In genomic region chr12:25755681-25756260, GRCh38 we compare ENCODE assay signal across 17 cellular contexts.
DNase-seq lines count a peak whose midpoint lies in the region; ATAC-seq and TF ChIP-seq lines count a peak whose summit lies in the region.
"Had no signal": no experiment of that assay in that cellular context is flagged by ENCODE, and none has a peak within 500 bp of the region (broad histone marks: within the 10 kb centered on the region; RNA-seq: fewer than 3 reads in every experiment).

No MANE protein-coding gene starts in this region.

- no peaks in the 10 kb centered on the region for H3K4me1 Mint-ChIP-seq in stimulated activated naive B cell treated with anti-CD40 and anti-IgM and Interleukin-4, amounts not matched to agents 10 μg/mL and 1 μg/mL and 100 μg/mL, for 72 hours
- H3K4me1 Mint-ChIP-seq: CD8-positive, alpha-beta memory T cell had no signal

- no peak overlapping the region for H4K8ac ChIP-seq in mesendoderm (ENCODE audit: low read depth, low read length)

- no peaks in the 10 kb centered on the region for H3K36me3 Mint-ChIP-seq in stimulated activated naive B cell treated with anti-CD40 and anti-IgM and Interleukin-4, amounts not matched to agents 10 μg/mL and 1 μg/mL and 100 μg/mL, for 72 hours
- H3K36me3 Mint-ChIP-seq: CD8-positive, alpha-beta memory T cell had no signal

- BruUV-seq in PC-3 (replicated peaks; lab: Mats Ljungman, UMichigan): no TSS peak

- CTCF ChIA-PET in PC-3 (lab: Charles Lee): no interaction called here

- no peaks in the 10 kb centered on the region for H3F3A ChIP-seq in PC-3 (ENCODE audit: low read length, unreplicated experiment)

- H3K9me3 ChIP-seq in PC-3 (ENCODE audit: low read length) (no peaks in the 10 kb centered on the region), upper lobe of right lung (no peaks in the 10 kb centered on the region)
- H3K9me3 ChIP-seq: BLaER1 treated with 17β-estradiol and CSF1 and Interleukin-3, amounts not matched to agents 10 nM and 100 nM had no signal

- H3K9ac ChIP-seq in PC-3 (ENCODE audit: low read length) (no peak overlapping the region), mesendoderm (ENCODE audit: low read length) (no peak overlapping the region)
- H3K9ac ChIP-seq: BLaER1 treated with 17β-estradiol and CSF1 and Interleukin-3, amounts not matched to agents 10 nM and 100 nM; KMS-11 had no signal

- H3K9me2 ChIP-seq in PC-3 (replicated peaks; ENCODE audit: low read length): no peaks in the 10 kb centered on the region

- H3K27me3 Mint-ChIP-seq in stimulated activated naive B cell treated with anti-CD40 and anti-IgM and Interleukin-4, amounts not matched to agents 10 μg/mL and 1 μg/mL and 100 μg/mL, for 72 hours: no peaks in the 10 kb centered on the region

- peak overlapping the region; percentile 51 for H2AK5ac ChIP-seq in mesendoderm (ENCODE audit: low read length)

- no peaks in the 10 kb centered on the region for H3K9me3 Mint-ChIP-seq in stimulated activated naive B cell treated with anti-CD40 and anti-IgM and Interleukin-4, amounts not matched to agents 10 μg/mL and 1 μg/mL and 100 μg/mL, for 72 hours

- H3K27ac Mint-ChIP-seq in stimulated activated naive B cell treated with anti-CD40 and anti-IgM and Interleukin-4, amounts not matched to agents 10 μg/mL and 1 μg/mL and 100 μg/mL, for 72 hours: no peak overlapping the region
- H3K27ac Mint-ChIP-seq: CD8-positive, alpha-beta memory T cell had no signal

- peak; percentile 11 for DNase-seq in HPDE6-E6E7 (ENCODE audit: extremely low spot score)
- peak; percentile 13 for DNase-seq in PC-3
- DNase-seq in epithelial cell of esophagus (ENCODE audit: low read depth): peak; percentile 65
- DNase-seq in mesendoderm: peak; percentile 94
- DNase-seq in upper lobe of right lung: no peak
- DNase-seq in stimulated activated naive B cell treated with anti-CD40 and anti-IgM and Interleukin-4, amounts not matched to agents 10 μg/mL and 1 μg/mL and 100 μg/mL, for 72 hours: no peak
- no peak for DNase-seq in NCI-H2171 treated with DMSO at 0.1 percent for 48 hours (lab: John Stamatoyannopoulos, UW)
- DNase-seq: CD8-positive, alpha-beta memory T cell; DMS79; MV-4-11; NCI-H1417; NCI-H187; NCI-H2107; NCI-H446; SIG-M5 had no signal

- H4K5ac ChIP-seq in mesendoderm (ENCODE audit: low read length): no peak overlapping the region

- H2BK15ac ChIP-seq in mesendoderm (replicated peaks; ENCODE audit: low read depth): no peak overlapping the region

- H4K20me1 ChIP-seq in PC-3 (ENCODE audit: low read length): no peaks in the 10 kb centered on the region
- H4K20me1 ChIP-seq: BLaER1 treated with 17β-estradiol and CSF1 and Interleukin-3, amounts not matched to agents 10 nM and 100 nM had no signal

- TF ChIP-seq CTCF in PC-3 (conservative IDR thresholded peaks at IDR 0.05; ENCODE audit: low read depth, low read length): no peak
- TF ChIP-seq CTCF in epithelial cell of esophagus (IDR thresholded peaks at IDR 0.05; ENCODE audit: insufficient read depth, low read depth, low read length, missing control alignments): no peak
- no peak for TF ChIP-seq CTCF in upper lobe of right lung (IDR thresholded peaks at IDR 0.05)

- H3K27ac ChIP-seq in PC-3 (ENCODE audit: low read length) (no peak overlapping the region), mesendoderm (ENCODE audit: low read depth, low read length) (peak overlapping the region; percentile 45), upper lobe of right lung (no peak overlapping the region)
- H3K27ac ChIP-seq: BLaER1 treated with 17β-estradiol and CSF1 and Interleukin-3, amounts not matched to agents 10 nM and 100 nM; KMS-11 had no signal

- peak overlapping the region; percentile 65 for H3K56ac ChIP-seq in mesendoderm (ENCODE audit: low read length)

- no peak overlapping the region for H2AFZ ChIP-seq in PC-3 (ENCODE audit: low read length)

- H3K18ac ChIP-seq in mesendoderm (ENCODE audit: low read length): peak overlapping the region; percentile 28

- no peak overlapping the region for H2BK120ac ChIP-seq in mesendoderm (ENCODE audit: low read depth, low read length)

- H3K23ac ChIP-seq in mesendoderm (ENCODE audit: low read length): peak overlapping the region; percentile 0

- intact Hi-C loops in PC-3 (cut with micrococcal nuclease): no loop called here
- intact Hi-C loops in upper lobe of right lung (cut with DNase I): no loop called here

- H2BK5ac ChIP-seq in mesendoderm (ENCODE audit: low read length): peak overlapping the region; percentile 81

- H3K4ac ChIP-seq in mesendoderm (ENCODE audit: low read depth, low read length): no peak overlapping the region

- no peak overlapping the region for H3K4me3 Mint-ChIP-seq in stimulated activated naive B cell treated with anti-CD40 and anti-IgM and Interleukin-4, amounts not matched to agents 10 μg/mL and 1 μg/mL and 100 μg/mL, for 72 hours
- H3K4me3 Mint-ChIP-seq: CD8-positive, alpha-beta memory T cell had no signal

- H3K79me2 ChIP-seq in PC-3 (ENCODE audit: low read length): no peaks in the 10 kb centered on the region
- H3K79me2 ChIP-seq in mesendoderm (ENCODE audit: control insufficient read depth, insufficient read depth, low read length): no peaks in the 10 kb centered on the region

- POLR2A ChIA-PET in PC-3 (lab: Charles Lee; ENCODE audit: unreplicated experiment): interaction anchor here (0.6 kb wide), 1 partner anchor 167 kb away, joined by 4 read pairs; no protein-coding TSS in a partner anchor

- H3K27me3 ChIP-seq in PC-3 (ENCODE audit: low read length) (no peaks in the 10 kb centered on the region), mesendoderm (ENCODE audit: insufficient read depth, low read length, poor library complexity) (no peaks in the 10 kb centered on the region), upper lobe of right lung (no peaks in the 10 kb centered on the region)
- H3K27me3 ChIP-seq: BLaER1 treated with 17β-estradiol and CSF1 and Interleukin-3, amounts not matched to agents 10 nM and 100 nM had no signal

- H3K4me3 ChIP-seq in PC-3 (ENCODE audit: low read length): no peak overlapping the region
- H3K4me3 ChIP-seq in epithelial cell of esophagus (ENCODE audit: low read length): no peak overlapping the region
- H3K4me3 ChIP-seq in mesendoderm (ENCODE audit: low read length): no peak overlapping the region
- no peak overlapping the region for H3K4me3 ChIP-seq in upper lobe of right lung
- H3K4me3 ChIP-seq: BLaER1 treated with 17β-estradiol and CSF1 and Interleukin-3, amounts not matched to agents 10 nM and 100 nM had no signal

- ATAC-seq in PC-3: no peak
- no peak for ATAC-seq in upper lobe of right lung
- no peak for ATAC-seq in stimulated activated naive B cell treated with anti-CD40 and anti-IgM and Interleukin-4, amounts not matched to agents 10 μg/mL and 1 μg/mL and 100 μg/mL, for 72 hours (replicated peaks)

- no peaks in the 10 kb centered on the region for H3K4me1 ChIP-seq in PC-3 (ENCODE audit: insufficient read depth, low read length)
- H3K4me1 ChIP-seq in mesendoderm (ENCODE audit: control insufficient read depth, low read depth, low read length): peaks cover 14% of the 10 kb centered on the region
- no peaks in the 10 kb centered on the region for H3K4me1 ChIP-seq in upper lobe of right lung
- H3K4me1 ChIP-seq: BLaER1 treated with 17β-estradiol and CSF1 and Interleukin-3, amounts not matched to agents 10 nM and 100 nM had no signal

- no CpG with 5 or more reads among the region's 3 CpGs for WGBS in mesendoderm (ENCODE audit: extremely low coverage, insufficient coverage, low lambda C conversion rate)

- H3K4me2 ChIP-seq in PC-3 (ENCODE audit: low read length) (no peak overlapping the region), mesendoderm (ENCODE audit: low read length) (no peak overlapping the region)
- H3K4me2 ChIP-seq: BLaER1 treated with 17β-estradiol and CSF1 and Interleukin-3, amounts not matched to agents 10 nM and 100 nM; KMS-11 had no signal

- H3K36me3 ChIP-seq in PC-3 (ENCODE audit: low read depth, low read length): no peaks in the 10 kb centered on the region
- no peaks in the 10 kb centered on the region for H3K36me3 ChIP-seq in mesendoderm (ENCODE audit: control insufficient read depth, insufficient read depth, low read length)
- H3K36me3 ChIP-seq in upper lobe of right lung: no peaks in the 10 kb centered on the region
- H3K36me3 ChIP-seq: BLaER1 treated with 17β-estradiol and CSF1 and Interleukin-3, amounts not matched to agents 10 nM and 100 nM had no signal

- H3K79me1 ChIP-seq in mesendoderm (ENCODE audit: low read length): no peaks in the 10 kb centered on the region

Comparison
In these comparisons a context has a peak if more than half of its experiments do, and no peak if none do; other contexts are left out.
1. DNase-seq: peak in HPDE6-E6E7 (single experiment), PC-3 (single experiment), epithelial cell of esophagus (single experiment) and mesendoderm (single experiment); none in upper lobe of right lung (single experiment), stimulated activated naive B cell treated with anti-CD40 and anti-IgM and Interleukin-4, amounts not matched to agents 10 μg/mL and 1 μg/mL and 100 μg/mL, for 72 hours (single experiment) and NCI-H2171 treated with DMSO at 0.1 percent for 48 hours (single experiment).